ENCODE assay signal across 21 cellular contexts in genomic region chr5:24749701-24750100, GRCh38.
A peak's percentile ranks its signal among the peaks of the same experiment; 100 is the strongest.
DNase-seq lines count a peak whose midpoint lies in the region; ATAC-seq, FAIRE-seq and TF ChIP-seq lines count a peak whose summit lies in the region.
"Had no signal": no experiment of that assay in that cellular context is flagged by ENCODE, and none has a peak within 500 bp of the region (broad histone marks: within the 10 kb centered on the region; RNA-seq: fewer than 3 reads in every experiment).

No MANE protein-coding gene starts in this region.

- H3F3A ChIP-seq in MM.1S (ENCODE audit: insufficient read depth, low read length) = no peaks in the 10 kb centered on the region

- CTCF ChIA-PET in activated CD4-positive, alpha-beta T cell treated with anti-CD3 and anti-CD28 coated beads, Interleukin-2, amount 10 ng/mL, durations not matched to agents 7 days and 5 days (lab: Charles Lee) = no interaction called here

- no peaks in the 10 kb centered on the region for H3K27me3 Mint-ChIP-seq in activated CD4-positive, alpha-beta T cell treated with anti-CD3 and anti-CD28 coated beads, Interleukin-2, amount 10 ng/mL, durations not matched to agents 7 days and 5 days

- H3K36me3 ChIP-seq in MM.1S (replicated peaks; ENCODE audit: insufficient read depth, low read length) (no peaks in the 10 kb centered on the region), bronchial epithelial cell (ENCODE audit: control insufficient read depth, insufficient read depth, low read length) (no peaks in the 10 kb centered on the region), hepatocyte (replicated peaks; ENCODE audit: insufficient read depth, low read depth) (no peaks in the 10 kb centered on the region)
- H3K36me3 ChIP-seq: BE2C had no signal

- no peak overlapping the region for H3K4me3 Mint-ChIP-seq in activated CD4-positive, alpha-beta T cell treated with anti-CD3 and anti-CD28 coated beads, Interleukin-2, amount 10 ng/mL, durations not matched to agents 7 days and 5 days
- H3K4me3 Mint-ChIP-seq: H9, HFFc6 had no signal

- H3K4me3 ChIP-seq in MM.1S (ENCODE audit: low read length) (no peak overlapping the region), bronchial epithelial cell (ENCODE audit: low read depth, low read length) (no peak overlapping the region), hepatocyte (no peak overlapping the region)

- POLR2A ChIA-PET in activated CD4-positive, alpha-beta T cell treated with anti-CD3 and anti-CD28 coated beads, Interleukin-2, amount 10 ng/mL, durations not matched to agents 7 days and 5 days (lab: Charles Lee) = no interaction called here

- WGBS in hepatocyte (ENCODE audit: low lambda C conversion rate, missing lambda C conversion rate) = 93% methylated on average over 3 of the region's 3 CpGs

- no peak overlapping the region for H2AFZ ChIP-seq in MM.1S (ENCODE audit: low read length)
- H2AFZ ChIP-seq in hepatocyte = no peak overlapping the region

- no peaks in the 10 kb centered on the region for H3K4me1 ChIP-seq in MM.1S (ENCODE audit: low read length)
- no peaks in the 10 kb centered on the region for H3K4me1 ChIP-seq in hepatocyte (ENCODE audit: insufficient read depth)
- H3K4me1 ChIP-seq: BE2C had no signal

- H3K4me2 ChIP-seq in MM.1S (ENCODE audit: low read depth, low read length) (0 out of 2 replicates have a peak overlapping the region, but pooled peaks have one; percentile 43), hepatocyte (no peak overlapping the region)

- no peaks in the 10 kb centered on the region for H3K36me3 Mint-ChIP-seq in activated CD4-positive, alpha-beta T cell treated with anti-CD3 and anti-CD28 coated beads, Interleukin-2, amount 10 ng/mL, durations not matched to agents 7 days and 5 days (ENCODE audit: low read depth)

- peaks cover 14% of the 10 kb centered on the region for H3K9me3 Mint-ChIP-seq in activated CD4-positive, alpha-beta T cell treated with anti-CD3 and anti-CD28 coated beads, Interleukin-2, amount 10 ng/mL, durations not matched to agents 7 days and 5 days
- H3K9me3 Mint-ChIP-seq: H9 had no signal

- H4K20me1 ChIP-seq in MM.1S (ENCODE audit: insufficient read depth, low read length) = no peaks in the 10 kb centered on the region
- H4K20me1 ChIP-seq in hepatocyte (ENCODE audit: insufficient read depth, poor library complexity, severe bottlenecking) = no peaks in the 10 kb centered on the region

- no peak for FAIRE-seq in bronchial epithelial cell (lab: Jason Lieb, UNC)
- FAIRE-seq: A204.1 had no signal

- H3K27me3 ChIP-seq in MM.1S (replicated peaks; ENCODE audit: insufficient read depth, low read length) (no peaks in the 10 kb centered on the region), bronchial epithelial cell (ENCODE audit: control insufficient read depth, insufficient read depth, low read length) (no peaks in the 10 kb centered on the region), hepatocyte (no peaks in the 10 kb centered on the region)
- H3K27me3 ChIP-seq: BE2C had no signal

- H3K27ac Mint-ChIP-seq in activated CD4-positive, alpha-beta T cell treated with anti-CD3 and anti-CD28 coated beads, Interleukin-2, amount 10 ng/mL, durations not matched to agents 7 days and 5 days = no peak overlapping the region
- H3K27ac Mint-ChIP-seq: H9, HFFc6 had no signal

- DNase-seq in DMS153 (lab: John Stamatoyannopoulos, UW) = peak; percentile 77
- no peak for DNase-seq in MM.1S
- peak; percentile 12 for DNase-seq in bronchial epithelial cell (ENCODE audit: low read depth)
- peak; percentile 38 for DNase-seq in foreskin melanocyte
- DNase-seq in activated CD4-positive, alpha-beta T cell treated with anti-CD3 and anti-CD28 coated beads, Interleukin-2, amount 10 ng/mL, durations not matched to agents 7 days and 5 days = no peak
- DNase-seq in hepatocyte (ENCODE audit: low spot score) = no peak
- DNase-seq in NCI-H82 treated with DMSO at 0.1 percent for 48 hours (lab: John Stamatoyannopoulos, UW; ENCODE audit: unreplicated experiment) = no peak
- DNase-seq: BE2C, DMS79 treated with DMSO at 0.1 percent for 48 hours, H9, HFFc6, KBM-7, NCI-H1105 treated with DMSO at 0.1 percent for 48 hours, NCI-H187, NCI-H2107, NCI-H2227 treated with DMSO at 0.1 percent for 48 hours, NCI-H510A treated with DMSO at 0.1 percent for 48 hours, SIG-M5 had no signal

- no peak for ATAC-seq in GM21619 (IDR thresholded peaks at IDR 0.05; ENCODE audit: unreplicated experiment)
- ATAC-seq: Panc1 had no signal

- no peak overlapping the region for H3K9ac ChIP-seq in MM.1S (ENCODE audit: low read length)

- no peaks in the 10 kb centered on the region for H3K9me2 ChIP-seq in MM.1S (replicated peaks; ENCODE audit: insufficient read depth, low read length)
- no peaks in the 10 kb centered on the region for H3K9me2 ChIP-seq in hepatocyte (replicated peaks; ENCODE audit: insufficient read depth)

- H3K4me1 Mint-ChIP-seq in activated CD4-positive, alpha-beta T cell treated with anti-CD3 and anti-CD28 coated beads, Interleukin-2, amount 10 ng/mL, durations not matched to agents 7 days and 5 days = no peaks in the 10 kb centered on the region

- H3K79me2 ChIP-seq in MM.1S (ENCODE audit: low read length) (no peaks in the 10 kb centered on the region), hepatocyte (no peaks in the 10 kb centered on the region)

- TF ChIP-seq CTCF in MM.1S (IDR thresholded peaks at IDR 0.05; ENCODE audit: low read length) = no peak
- TF ChIP-seq CTCF in bronchial epithelial cell (IDR thresholded peaks at IDR 0.05; ENCODE audit: insufficient read depth, low read length, severe bottlenecking) = no peak
- TF ChIP-seq CTCF in hepatocyte (IDR thresholded peaks at IDR 0.05; ENCODE audit: poor library complexity) = no peak

- H3K27ac ChIP-seq in MM.1S (ENCODE audit: low read length) (no peak overlapping the region), hepatocyte (no peak overlapping the region)

- H3K9me3 ChIP-seq in MM.1S (replicated peaks; ENCODE audit: insufficient read depth, low read length) (no peaks in the 10 kb centered on the region), hepatocyte (ENCODE audit: low read depth) (no peaks in the 10 kb centered on the region)
- H3K9me3 ChIP-seq: BE2C had no signal

Comparison
In these comparisons a context has a peak if more than half of its experiments do, and no peak if none do; other contexts are left out.
1. DNase-seq: peak in DMS153 (single experiment), bronchial epithelial cell (single experiment) and foreskin melanocyte (single experiment); none in MM.1S (single experiment), activated CD4-positive, alpha-beta T cell treated with anti-CD3 and anti-CD28 coated beads, Interleukin-2, amount 10 ng/mL, durations not matched to agents 7 days and 5 days (single experiment), hepatocyte (single experiment) and NCI-H82 treated with DMSO at 0.1 percent for 48 hours (single experiment).